8 cellular contexts compared by ENCODE assay signal in the genomic region with DNA sequence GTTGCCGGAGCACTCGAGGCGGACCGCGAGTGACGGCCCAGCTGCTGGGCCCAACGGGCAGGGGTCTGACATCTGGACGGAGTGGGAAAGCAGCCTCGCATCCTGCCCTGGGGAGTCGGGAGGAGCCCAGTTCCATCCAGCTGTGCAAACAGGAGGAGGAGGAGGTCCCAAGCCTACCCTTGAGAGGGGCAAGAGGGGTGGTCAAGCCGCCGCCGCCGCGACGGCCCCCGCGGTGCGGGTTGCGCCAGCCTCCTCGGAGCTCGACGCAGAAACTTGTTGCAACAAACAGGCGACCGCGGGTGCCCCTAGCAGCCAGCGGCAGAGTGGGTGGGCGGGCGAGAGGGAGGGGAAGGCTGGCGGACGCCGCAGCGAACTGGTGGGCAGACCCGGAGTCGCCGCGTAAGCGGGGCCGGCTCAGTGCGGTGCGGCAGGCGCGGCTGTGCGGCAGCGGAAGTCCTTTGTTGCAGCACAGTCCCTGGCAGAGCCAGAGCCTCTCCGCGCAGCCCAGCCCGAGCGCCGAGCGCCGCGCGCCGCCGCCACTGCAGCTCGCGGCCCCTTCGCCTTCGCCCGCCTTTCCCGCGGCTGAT. TPM values are rescaled to one million over a fixed set of nuclear protein-coding genes. Genes with fewer than 3 reads are reported as not detected.
DNase-seq lines count a peak whose midpoint lies in the region; ATAC-seq and TF ChIP-seq lines count a peak whose summit lies in the region.

A gene with protein sequence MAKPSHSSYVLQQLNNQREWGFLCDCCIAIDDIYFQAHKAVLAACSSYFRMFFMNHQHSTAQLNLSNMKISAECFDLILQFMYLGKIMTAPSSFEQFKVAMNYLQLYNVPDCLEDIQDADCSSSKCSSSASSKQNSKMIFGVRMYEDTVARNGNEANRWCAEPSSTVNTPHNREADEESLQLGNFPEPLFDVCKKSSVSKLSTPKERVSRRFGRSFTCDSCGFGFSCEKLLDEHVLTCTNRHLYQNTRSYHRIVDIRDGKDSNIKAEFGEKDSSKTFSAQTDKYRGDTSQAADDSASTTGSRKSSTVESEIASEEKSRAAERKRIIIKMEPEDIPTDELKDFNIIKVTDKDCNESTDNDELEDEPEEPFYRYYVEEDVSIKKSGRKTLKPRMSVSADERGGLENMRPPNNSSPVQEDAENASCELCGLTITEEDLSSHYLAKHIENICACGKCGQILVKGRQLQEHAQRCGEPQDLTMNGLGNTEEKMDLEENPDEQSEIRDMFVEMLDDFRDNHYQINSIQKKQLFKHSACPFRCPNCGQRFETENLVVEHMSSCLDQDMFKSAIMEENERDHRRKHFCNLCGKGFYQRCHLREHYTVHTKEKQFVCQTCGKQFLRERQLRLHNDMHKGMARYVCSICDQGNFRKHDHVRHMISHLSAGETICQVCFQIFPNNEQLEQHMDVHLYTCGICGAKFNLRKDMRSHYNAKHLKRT (plus strand): TSS at position 461 of the 587 bp plus-strand sequence. CDS start 16,735 bp downstream, outside the sequence.

- H3K27ac ChIP-seq in C4-2B (peak within 1 kb of the TSS; percentile 97), PC-3 (ENCODE audit: low read length) (peak within 1 kb of the TSS; percentile 89)

- H3K4me3 ChIP-seq in PC-3 (ENCODE audit: low read length) (peak within 1 kb of the TSS; percentile 82), mucosa of stomach (ENCODE audit: low read length) (peak within 1 kb of the TSS; percentile 58)

- peak within 1 kb of the TSS; percentile 93 for H2AFZ ChIP-seq in PC-3 (ENCODE audit: low read length)

- CTCF ChIA-PET in PC-3 (lab: Charles Lee): interaction anchor here (0.6 to 1.1 kb wide), 5 partner anchors 15 to 215 kb away, joined by 3 to 7 read pairs (median 4); a partner anchor contains a TSS

- BruUV-seq in PC-3 (replicated peaks; lab: Mats Ljungman, UMichigan): no TSS peak

- peaks cover 6% of the 10 kb centered on the region for H3F3A ChIP-seq in PC-3 (ENCODE audit: low read length, unreplicated experiment)

- TF ChIP-seq POLR2A in erythroblast (IDR thresholded peaks at IDR 0.05; ENCODE audit: low read length): no peak

- no peaks in the 10 kb centered on the region for H3K27me3 ChIP-seq in PC-3 (ENCODE audit: low read length)
- no peaks in the 10 kb centered on the region for H3K27me3 ChIP-seq in mucosa of stomach (ENCODE audit: control insufficient read depth, insufficient read depth, low read length)

- peak within 1 kb of the TSS; percentile 97 for H3K4me2 ChIP-seq in PC-3 (ENCODE audit: low read length)

- H3K9me2 ChIP-seq in PC-3 (replicated peaks; ENCODE audit: low read length): no peaks in the 10 kb centered on the region

- no peak for TF ChIP-seq CTCF in C4-2B (conservative IDR thresholded peaks at IDR 0.05)
- TF ChIP-seq CTCF in PC-3 (conservative IDR thresholded peaks at IDR 0.05; ENCODE audit: low read depth, low read length): no peak

- H3K9me3 ChIP-seq in PC-3 (ENCODE audit: low read length) (no peaks in the 10 kb centered on the region), mucosa of stomach (ENCODE audit: control insufficient read depth, low read length) (no peaks in the 10 kb centered on the region)

- peaks cover 87% of the 10 kb centered on the region for H3K79me2 ChIP-seq in PC-3 (ENCODE audit: low read length)

- H3K36me3 ChIP-seq in PC-3 (ENCODE audit: low read depth, low read length) (no peaks in the 10 kb centered on the region), mucosa of stomach (ENCODE audit: control insufficient read depth, insufficient read depth, low read length) (no peaks in the 10 kb centered on the region)

- peak; percentile 23 for ATAC-seq in GM19467 (IDR thresholded peaks at IDR 0.05; ENCODE audit: unreplicated experiment)
- peak; percentile 38 for ATAC-seq in PC-3

- POLR2A ChIA-PET in PC-3 (lab: Charles Lee; ENCODE audit: unreplicated experiment): interaction anchor here (0.6 to 1.3 kb wide), 9 partner anchors 11 to 1510 kb away, joined by 5 to 53 read pairs (median 17); no protein-coding TSS in a partner anchor

- peak; percentile 57 for DNase-seq in HuH-7.5 (ENCODE audit: low spot score)
- peak; percentile 81 for DNase-seq in PC-3
- peak; percentile 83 for DNase-seq in activated T-cell treated with anti-CD3 and anti-CD28 coated beads, Interleukin-2, amount 50 U/mL, for 1 hour
- peak; percentile 87 to 90 for DNase-seq in erythroblast (lab: John Stamatoyannopoulos, UW)
- DNase-seq in stimulated activated CD8-positive, alpha-beta memory T cell treated with anti-CD3 and anti-CD28 coated beads, Interleukin-4, amount 100 ng/mL, for 4 hours (ENCODE audit: low read depth in 2 of 2, low spot score in 1 of 2): peak; percentile 59 to 81

- H4K20me1 ChIP-seq in PC-3 (ENCODE audit: low read length): peaks cover 39% of the 10 kb centered on the region

- H3K9ac ChIP-seq in PC-3 (ENCODE audit: low read length) (peak within 1 kb of the TSS; percentile 88), mucosa of stomach (ENCODE audit: low read length) (peak within 1 kb of the TSS; percentile 99)

- H3K4me1 ChIP-seq in PC-3 (ENCODE audit: insufficient read depth, low read length): peaks cover 49% of the 10 kb centered on the region
- peaks cover 29% of the 10 kb centered on the region for H3K4me1 ChIP-seq in mucosa of stomach (ENCODE audit: control insufficient read depth, insufficient read depth, low read length)

- intact Hi-C loops in PC-3 (cut with micrococcal nuclease): loop anchor here (5.0 to 10.0 kb wide), 2 partner anchors 108 to 160 kb away; no protein-coding TSS in a partner anchor

RNA-seq across cellular contexts. Expression of the gene that starts here (rescaled TPM):
- total RNA-seq in PC-3 (2014; rRNA removed): 23.6 and 26.0 TPM in 2 replicates

Comparison
In these comparisons a context has a peak if more than half of its experiments do, and no peak if none do; other contexts are left out.
1. Peak in every context shown above with its lines: DNase-seq, ATAC-seq, H3K4me3 ChIP-seq and H3K27ac ChIP-seq.